ENCODE assay signal across 1 cellular context in genomic region chr15:67161412-67161811, GRCh38.
TF ChIP-seq lines count a peak whose summit lies in the region.

No MANE protein-coding gene starts in this region.

TF ChIP-seq in K562, 482 proteins besides CTCF, POLR2A, EP300 and RAD21 (continued from another document):
- TF ChIP-seq SPI1 (IDR thresholded peaks at IDR 0.05; ENCODE audit: borderline replicate concordance, low read depth, low read length) (peak; percentile 77; the same call in 1 of the 2 replicates), MBD1 (CRISPR knock-in tag; IDR thresholded peaks at IDR 0.05) (no peak), ZNF224 (CRISPR knock-in tag; IDR thresholded peaks at IDR 0.05) (no peak), SNRNP70 (optimal IDR thresholded peaks at IDR 0.05; ENCODE audit: low read depth, low read length) (no peak), DIDO1 (tag; IDR thresholded peaks at IDR 0.05; ENCODE audit: low read depth) (no peak), BACH1 (tag; IDR thresholded peaks at IDR 0.05) (no peak), L3MBTL2 (IDR thresholded peaks at IDR 0.05) (no peak)
